30 cellular contexts compared by ENCODE assay signal in the genomic region with DNA sequence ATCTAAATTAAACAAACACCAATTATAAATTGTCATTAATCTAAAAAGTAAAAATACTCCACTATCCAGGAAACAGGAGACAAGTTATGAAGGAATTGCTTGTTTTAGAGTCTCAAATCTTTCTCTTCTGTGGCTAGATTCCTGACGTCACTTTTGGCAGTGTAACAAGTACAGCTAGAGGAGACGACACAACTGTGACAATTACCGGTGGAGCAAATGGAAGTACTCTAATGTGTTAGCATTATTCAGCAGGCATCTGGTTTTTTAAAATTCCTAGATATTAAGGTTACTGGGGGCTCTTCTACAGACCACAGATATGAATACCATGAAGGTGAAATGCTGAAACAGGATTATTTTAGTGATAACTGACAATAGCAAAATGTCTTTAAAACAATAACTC.
A peak's percentile ranks its signal among the peaks of the same experiment; 100 is the strongest.
DNase-seq lines count a peak whose midpoint lies in the region; ATAC-seq, FAIRE-seq and TF ChIP-seq lines count a peak whose summit lies in the region.
"Had no signal": no experiment of that assay in that cellular context is flagged by ENCODE, and none has a peak within 500 bp of the region (broad histone marks: within the 10 kb centered on the region; RNA-seq: fewer than 3 reads in every experiment).

No MANE protein-coding gene starts in this region.

- no peak overlapping the region for H2AFZ ChIP-seq in OCI-LY1 (ENCODE audit: low read length)

- no TSS peak for BruUV-seq in A673 (replicated peaks; lab: Mats Ljungman, UMichigan)

- H3K4me2 ChIP-seq in OCI-LY1 (ENCODE audit: low read length), result no peak overlapping the region
- H3K4me2 ChIP-seq: BLaER1 treated with 17β-estradiol and CSF1 and Interleukin-3, amounts not matched to agents 10 nM and 100 nM had no signal

- no peak overlapping the region for H3K27ac Mint-ChIP-seq in HFFc6
- no peak overlapping the region for H3K27ac Mint-ChIP-seq in stimulated activated naive CD8-positive, alpha-beta T cell treated with anti-CD3 and anti-CD28 coated beads, Interleukin-15, amount 100 ng/mL, for 72 hours
- H3K27ac Mint-ChIP-seq: activated CD4-positive, alpha-beta T cell treated with anti-CD3 and anti-CD28 coated beads, Interleukin-2, amount 10 ng/mL, durations not matched to agents 7 days and 5 days; activated naive CD8-positive, alpha-beta T cell treated with anti-CD3 and anti-CD28 coated beads, Interleukin-2, amount 50 U/mL, for 24 hours; type B pancreatic cell had no signal

- 0 out of 2 replicates have a peak overlapping the region, but pooled peaks have one; percentile 11 for H3K9ac ChIP-seq in OCI-LY1 (ENCODE audit: low read length)
- H3K9ac ChIP-seq: BLaER1 treated with 17β-estradiol and CSF1 and Interleukin-3, amounts not matched to agents 10 nM and 100 nM had no signal

- intact Hi-C loops in A673 (cut with micrococcal nuclease; ENCODE audit: unreplicated experiment), result no loop called here

- H3K4me3 ChIP-seq in A673 (ENCODE audit: low read depth, low read length, poor library complexity, severe bottlenecking), result no peak overlapping the region
- no peak overlapping the region for H3K4me3 ChIP-seq in OCI-LY1 (ENCODE audit: low read depth, low read length, poor library complexity, severe bottlenecking)
- H3K4me3 ChIP-seq: BLaER1 treated with 17β-estradiol and CSF1 and Interleukin-3, amounts not matched to agents 10 nM and 100 nM; body of pancreas; HAP-1; heart right ventricle; MG63 had no signal

- H4K20me1 ChIP-seq in OCI-LY1 (ENCODE audit: insufficient read depth, low read length), result no peaks in the 10 kb centered on the region
- H4K20me1 ChIP-seq: BLaER1 treated with 17β-estradiol and CSF1 and Interleukin-3, amounts not matched to agents 10 nM and 100 nM had no signal

- H3K4me3 Mint-ChIP-seq in HFFc6, result no peak overlapping the region
- H3K4me3 Mint-ChIP-seq in stimulated activated naive CD8-positive, alpha-beta T cell treated with anti-CD3 and anti-CD28 coated beads, Interleukin-15, amount 100 ng/mL, for 72 hours, result no peak overlapping the region
- H3K4me3 Mint-ChIP-seq: activated CD4-positive, alpha-beta T cell treated with anti-CD3 and anti-CD28 coated beads, Interleukin-2, amount 10 ng/mL, durations not matched to agents 7 days and 5 days; activated naive CD8-positive, alpha-beta T cell treated with anti-CD3 and anti-CD28 coated beads, Interleukin-2, amount 50 U/mL, for 24 hours; activated T-cell treated with anti-CD3 and anti-CD28 coated beads, Interleukin-2, amount 50 U/mL, for 4 hours; type B pancreatic cell had no signal

- no peaks in the 10 kb centered on the region for H3K4me1 Mint-ChIP-seq in HFFc6 (ENCODE audit: low read depth)
- H3K4me1 Mint-ChIP-seq in stimulated activated naive CD8-positive, alpha-beta T cell treated with anti-CD3 and anti-CD28 coated beads, Interleukin-15, amount 100 ng/mL, for 72 hours, result no peaks in the 10 kb centered on the region
- H3K4me1 Mint-ChIP-seq: activated CD4-positive, alpha-beta T cell treated with anti-CD3 and anti-CD28 coated beads, Interleukin-2, amount 10 ng/mL, durations not matched to agents 7 days and 5 days; activated naive CD8-positive, alpha-beta T cell treated with anti-CD3 and anti-CD28 coated beads, Interleukin-2, amount 50 U/mL, for 24 hours had no signal

- H3K9me3 ChIP-seq in A673 (ENCODE audit: low read depth, low read length, poor library complexity, severe bottlenecking) (no peaks in the 10 kb centered on the region), OCI-LY1 (ENCODE audit: low read length) (no peaks in the 10 kb centered on the region)
- H3K9me3 ChIP-seq: BLaER1 treated with 17β-estradiol and CSF1 and Interleukin-3, amounts not matched to agents 10 nM and 100 nM; body of pancreas; HAP-1; heart right ventricle; MG63 had no signal

- no peaks in the 10 kb centered on the region for H3K79me2 ChIP-seq in OCI-LY1 (ENCODE audit: insufficient read depth, low read length)

- no peak for ATAC-seq in stimulated activated naive CD8-positive, alpha-beta T cell treated with anti-CD3 and anti-CD28 coated beads, Interleukin-15, amount 100 ng/mL, for 72 hours
- ATAC-seq: activated naive CD8-positive, alpha-beta T cell treated with anti-CD3 and anti-CD28 coated beads, Interleukin-2, amount 50 U/mL, for 24 hours; activated T-cell treated with anti-CD3 and anti-CD28 coated beads, Interleukin-2, amount 50 U/mL, for 4 hours; body of pancreas; heart right ventricle; PC-3 had no signal

- peak; percentile 31 for FAIRE-seq in endometrium (lab: Jason Lieb, UNC)
- FAIRE-seq: GM18507, small intestine had no signal

- CTCF ChIA-PET in A673 (lab: Charles Lee), result no interaction called here

- H3K4me1 ChIP-seq in A673 (ENCODE audit: insufficient read depth, low read length, poor library complexity, severe bottlenecking) (no peaks in the 10 kb centered on the region), OCI-LY1 (ENCODE audit: insufficient read depth, low read length, severe bottlenecking) (peaks cover 27% of the 10 kb centered on the region)
- H3K4me1 ChIP-seq: BLaER1 treated with 17β-estradiol and CSF1 and Interleukin-3, amounts not matched to agents 10 nM and 100 nM; body of pancreas; HAP-1; heart right ventricle had no signal

- DNase-seq in A673 (ENCODE audit: low spot score), result peak; percentile 46
- DNase-seq in myocyte (ENCODE audit: low read depth), result peak; percentile 49
- no peak for DNase-seq in HFFc6
- DNase-seq in NCI-H524 (lab: John Stamatoyannopoulos, UW), result no peak
- DNase-seq in stimulated activated naive CD8-positive, alpha-beta T cell treated with anti-CD3 and anti-CD28 coated beads, Interleukin-15, amount 100 ng/mL, for 72 hours, result no peak
- no peak for DNase-seq in NCI-H1694 treated with DMSO at 0.1 percent for 48 hours (lab: John Stamatoyannopoulos, UW)
- DNase-seq: ACHN; activated CD4-positive, alpha-beta T cell treated with anti-CD3 and anti-CD28 coated beads, Interleukin-2, amount 10 ng/mL, durations not matched to agents 7 days and 5 days; activated gamma-delta T cell treated with Interleukin-2 at 50 U/mL for 16 hours; activated naive CD8-positive, alpha-beta T cell treated with anti-CD3 and anti-CD28 coated beads, Interleukin-2, amount 50 U/mL, for 24 hours; activated T-cell treated with anti-CD3 and anti-CD28 coated beads, Interleukin-2, amount 50 U/mL, for 4 hours; body of pancreas; DND-41; heart right ventricle; KBM-7; mammary epithelial cell; MG63; NCI-H1105 treated with DMSO at 0.1 percent for 48 hours; NCI-H2029 treated with DMSO at 0.1 percent for 48 hours; NCI-H345; PC-3; small intestine; stimulated activated CD4-positive, alpha-beta T cell treated with anti-CD3 and anti-CD28 coated beads, Interleukin-1b, Interleukin-23, amount 100 ng/mL, for 48 hours; T1000 had no signal

- no peaks in the 10 kb centered on the region for H3K36me3 ChIP-seq in A673 (ENCODE audit: insufficient read depth, low read length, poor library complexity, severe bottlenecking)
- H3K36me3 ChIP-seq in OCI-LY1 (ENCODE audit: insufficient read depth, low read length), result no peaks in the 10 kb centered on the region
- H3K36me3 ChIP-seq: BLaER1 treated with 17β-estradiol and CSF1 and Interleukin-3, amounts not matched to agents 10 nM and 100 nM; HAP-1; heart right ventricle; MG63 had no signal

- TF ChIP-seq CTCF in A673 (conservative IDR thresholded peaks at IDR 0.05; ENCODE audit: low read depth, low read length) (no peak), OCI-LY1 (IDR thresholded peaks at IDR 0.05; ENCODE audit: low read length) (no peak), HFFc6 (IDR thresholded peaks at IDR 0.05) (no peak)

- no peak overlapping the region for H3K27ac ChIP-seq in A673 (ENCODE audit: low read depth, low read length, poor library complexity, severe bottlenecking)
- peak overlapping the region; percentile 23 for H3K27ac ChIP-seq in OCI-LY1 (ENCODE audit: low read depth, low read length, poor library complexity, severe bottlenecking)
- H3K27ac ChIP-seq: BLaER1 treated with 17β-estradiol and CSF1 and Interleukin-3, amounts not matched to agents 10 nM and 100 nM; body of pancreas; heart right ventricle had no signal

- peaks cover 6% of the 10 kb centered on the region; the same call in 1 of the 2 replicates for H3K36me3 Mint-ChIP-seq in HFFc6 (ENCODE audit: low read depth)
- H3K36me3 Mint-ChIP-seq: type B pancreatic cell had no signal

- peaks cover 31% of the 10 kb centered on the region for H3K27me3 ChIP-seq in A673 (replicated peaks; ENCODE audit: insufficient read depth, low read depth, low read length, poor library complexity)
- no peaks in the 10 kb centered on the region for H3K27me3 ChIP-seq in OCI-LY1 (ENCODE audit: insufficient read depth, low read length)
- H3K27me3 ChIP-seq: BLaER1 treated with 17β-estradiol and CSF1 and Interleukin-3, amounts not matched to agents 10 nM and 100 nM; body of pancreas; heart right ventricle; MG63 had no signal

- no peaks in the 10 kb centered on the region; the same call in 1 of the 2 replicates for H3K27me3 Mint-ChIP-seq in HFFc6 (ENCODE audit: insufficient read depth)
- H3K27me3 Mint-ChIP-seq in stimulated activated naive CD8-positive, alpha-beta T cell treated with anti-CD3 and anti-CD28 coated beads, Interleukin-15, amount 100 ng/mL, for 72 hours, result no peaks in the 10 kb centered on the region
- H3K27me3 Mint-ChIP-seq: activated CD4-positive, alpha-beta T cell treated with anti-CD3 and anti-CD28 coated beads, Interleukin-2, amount 10 ng/mL, durations not matched to agents 7 days and 5 days; activated naive CD8-positive, alpha-beta T cell treated with anti-CD3 and anti-CD28 coated beads, Interleukin-2, amount 50 U/mL, for 24 hours; type B pancreatic cell had no signal

- POLR2A ChIA-PET in A673 (lab: Charles Lee; ENCODE audit: low non-redundant PET), result no interaction called here

- H3K9me3 Mint-ChIP-seq in HFFc6, result peaks cover 17% of the 10 kb centered on the region
- H3K9me3 Mint-ChIP-seq in stimulated activated naive CD8-positive, alpha-beta T cell treated with anti-CD3 and anti-CD28 coated beads, Interleukin-15, amount 100 ng/mL, for 72 hours, result peaks cover 0 to 5% of the 10 kb centered on the region in 2 donors
- H3K9me3 Mint-ChIP-seq: activated CD4-positive, alpha-beta T cell treated with anti-CD3 and anti-CD28 coated beads, Interleukin-2, amount 10 ng/mL, durations not matched to agents 7 days and 5 days; type B pancreatic cell had no signal

- no peaks in the 10 kb centered on the region for H3K9me2 ChIP-seq in OCI-LY1 (ENCODE audit: low read depth, low read length)

- H3F3A ChIP-seq in OCI-LY1 (ENCODE audit: insufficient read depth, low read length), result no peaks in the 10 kb centered on the region

Comparison
In these comparisons a context has a peak if more than half of its experiments do, and no peak if none do; other contexts are left out.
1. DNase-seq: peak in A673 (single experiment) and myocyte (single experiment); none in HFFc6 (single experiment), NCI-H524 (0 of 2), stimulated activated naive CD8-positive, alpha-beta T cell treated with anti-CD3 and anti-CD28 coated beads, Interleukin-15, amount 100 ng/mL, for 72 hours (0 of 2) and NCI-H1694 treated with DMSO at 0.1 percent for 48 hours (single experiment).